9 cellular contexts compared by ENCODE assay signal in the genomic region with DNA sequence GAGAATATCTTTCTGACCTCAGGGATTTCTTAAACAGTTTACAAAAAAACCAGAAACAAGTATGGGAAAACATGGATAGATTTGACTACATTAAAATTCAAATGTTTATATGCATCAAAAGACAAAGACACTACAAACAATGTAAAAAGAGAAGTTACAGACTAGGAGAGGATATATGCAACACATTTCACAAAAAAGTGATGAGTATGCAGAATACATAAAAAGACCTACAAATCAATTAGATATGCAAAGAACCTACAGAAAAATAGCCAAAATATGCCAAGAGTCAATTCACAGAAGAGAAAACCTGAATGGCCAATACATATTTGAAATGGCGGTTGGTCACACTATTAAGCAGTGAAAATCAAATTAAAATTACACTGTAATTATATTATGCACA.
"Had no signal": no experiment of that assay in that cellular context is flagged by ENCODE, and none has a peak within 500 bp of the region (broad histone marks: within the 10 kb centered on the region; RNA-seq: fewer than 3 reads in every experiment).

No MANE protein-coding gene starts in this region.

- H3K9ac ChIP-seq: KMS-11 had no signal

- FAIRE-seq: HTR-8/SVneo had no signal

- ATAC-seq: GM23338, HCT116 had no signal

- H2AFZ ChIP-seq: GM23338 had no signal

- H3K4me1 ChIP-seq: HAP-1 had no signal

- H3K4me2 ChIP-seq: GM23338, KMS-11 had no signal

- DNase-seq: H7, HFFc6, Karpas-422, KBM-7 had no signal

- H3K4me3 ChIP-seq: GM23338, HAP-1 had no signal

- H3K36me3 ChIP-seq: HAP-1 had no signal

- H3K27ac ChIP-seq: KMS-11 had no signal

- H3K9me3 ChIP-seq: HAP-1 had no signal
